ENCODE assay signal across 8 cellular contexts in the genomic region with DNA sequence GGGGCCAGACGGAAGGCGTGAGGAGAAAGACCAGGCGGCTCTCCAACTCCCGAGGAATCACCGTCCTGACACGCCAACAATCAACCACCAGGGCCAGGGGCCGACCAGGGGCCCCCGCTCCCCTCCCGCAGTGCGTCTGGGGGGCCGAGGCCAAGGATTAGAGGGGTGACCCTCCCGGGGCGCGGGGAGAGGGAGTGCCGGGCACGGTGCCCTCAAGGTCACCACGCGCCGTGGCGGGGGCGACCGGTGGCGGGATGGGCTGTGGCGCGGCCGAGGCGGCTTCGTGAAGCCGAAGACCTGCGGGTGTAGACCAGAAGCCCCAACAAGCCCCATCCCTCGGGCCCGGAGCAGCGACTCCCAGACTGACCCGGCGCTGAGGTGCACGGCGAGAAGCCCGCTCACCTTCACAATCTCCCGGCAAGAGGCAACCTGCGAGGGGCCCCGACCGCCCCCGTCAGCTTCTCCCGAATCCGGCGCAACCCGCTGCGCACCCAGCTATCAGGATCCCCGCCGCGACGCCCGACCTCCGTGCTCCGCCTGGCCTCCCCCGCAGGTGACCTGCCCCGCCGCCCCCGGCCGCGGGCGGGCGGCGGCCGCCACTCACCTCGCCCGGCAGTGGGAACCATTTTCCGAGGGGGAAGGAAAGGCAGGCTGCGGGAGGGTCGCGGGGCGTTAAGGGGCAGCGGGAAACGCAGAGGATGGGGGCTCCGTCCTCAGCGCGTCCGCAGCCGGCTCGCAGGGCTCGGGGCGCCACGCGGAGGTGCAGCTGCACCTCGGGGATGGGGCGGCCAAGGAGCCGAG. TPM values are rescaled to one million over a fixed set of nuclear protein-coding genes. Genes with fewer than 3 reads are reported as not detected.
DNase-seq lines count a peak whose midpoint lies in the region; ATAC-seq and TF ChIP-seq lines count a peak whose summit lies in the region.

No MANE protein-coding gene starts in this region.

- 0% methylated on average over 4 of the region's 87 CpGs; no CpG with 5 or more reads in 1 of the 2 donors for WGBS in gastroesophageal sphincter (ENCODE audit: low coverage in 1 of 2), 2 donors

- peaks cover 0 to 5% (median 0%) of the 10 kb centered on the region in 11 experiments; a peak in 1 of 22 replicates for H3K9me3 ChIP-seq in BLaER1 treated with 17β-estradiol and CSF1 and Interleukin-3, amounts not matched to agents 10 nM and 100 nM (replicated peaks in 1 of 11)
- no peaks in the 10 kb centered on the region for H3K9me3 ChIP-seq in gastroesophageal sphincter
- H3K9me3 ChIP-seq in uterus = no peaks in the 10 kb centered on the region

- ATAC-seq in GM21526 (IDR thresholded peaks at IDR 0.05; ENCODE audit: low FRiP score, unreplicated experiment) = peak; percentile 2
- no peak for ATAC-seq in gastroesophageal sphincter
- no peak for ATAC-seq in GM21786 (IDR thresholded peaks at IDR 0.05; ENCODE audit: unreplicated experiment)

- peak in 3 of 4 experiments; percentile 18 to 29 (median 24) for TF ChIP-seq CTCF in gastroesophageal sphincter (IDR thresholded peaks at IDR 0.05)
- TF ChIP-seq CTCF in osteocyte (IDR thresholded peaks at IDR 0.05) = peak; percentile 13
- peak in 1 of 4 experiments; percentile 13 for TF ChIP-seq CTCF in uterus (IDR thresholded peaks at IDR 0.05)

- peak; percentile 75 for DNase-seq in NCI-H69 (lab: John Stamatoyannopoulos, UW)
- DNase-seq in activated T-helper 2 cell treated with anti-CD3 and anti-CD28 coated beads, Interferon-gamma antibody, Interleukin-2, Interleukin-4, amounts not matched to agents 10 μg/mL and 5 μg/mL and 100 μg/mL, durations not matched to agents 14 hours and 24 hours and 36 hours (ENCODE audit: low spot score) = peak; percentile 30
- peak; percentile 85 for DNase-seq in osteocyte (ENCODE audit: extremely low spot score, unreplicated experiment)
- peak; percentile 34 to 37 for DNase-seq in uterus

- peaks cover 40 to 55% (median 53%) of the 10 kb centered on the region in 11 experiments for H4K20me1 ChIP-seq in BLaER1 treated with 17β-estradiol and CSF1 and Interleukin-3, amounts not matched to agents 10 nM and 100 nM

- TF ChIP-seq EP300 in gastroesophageal sphincter (IDR thresholded peaks at IDR 0.05) = no peak

- H3K36me3 Mint-ChIP-seq in activated T-helper 2 cell treated with anti-CD3 and anti-CD28 coated beads, Interferon-gamma antibody, Interleukin-2, Interleukin-4, amounts not matched to agents 10 μg/mL and 5 μg/mL and 100 μg/mL, durations not matched to agents 14 hours and 24 hours and 36 hours (ENCODE audit: low read depth) = peaks cover 3% of the 10 kb centered on the region
- H3K36me3 Mint-ChIP-seq in osteocyte (ENCODE audit: unreplicated experiment) = peaks cover 2% of the 10 kb centered on the region

- intact Hi-C loops in activated T-helper 2 cell treated with anti-CD3 and anti-CD28 coated beads, Interferon-gamma antibody, Interleukin-2, Interleukin-4, amounts not matched to agents 10 μg/mL and 5 μg/mL and 100 μg/mL, durations not matched to agents 14 hours and 24 hours and 36 hours (cut with micrococcal nuclease) = loop anchor here (2.0 to 10.0 kb wide), 9 partner anchors 46 to 1409 kb away; no protein-coding TSS in a partner anchor
- intact Hi-C loops in uterus (cut with DNase I; ENCODE audit: low total_unique reads) = no loop called here

- H3K4me1 Mint-ChIP-seq in activated T-helper 2 cell treated with anti-CD3 and anti-CD28 coated beads, Interferon-gamma antibody, Interleukin-2, Interleukin-4, amounts not matched to agents 10 μg/mL and 5 μg/mL and 100 μg/mL, durations not matched to agents 14 hours and 24 hours and 36 hours (ENCODE audit: low read depth) = peaks cover 37% of the 10 kb centered on the region
- H3K4me1 Mint-ChIP-seq in osteocyte (ENCODE audit: unreplicated experiment) = peaks cover 27% of the 10 kb centered on the region

- peaks cover 8 to 42% (median 21%) of the 10 kb centered on the region in 10 experiments; a peak in 18 of 20 replicates for H3K4me1 ChIP-seq in BLaER1 treated with 17β-estradiol and CSF1 and Interleukin-3, amounts not matched to agents 10 nM and 100 nM
- H3K4me1 ChIP-seq in gastroesophageal sphincter (peaks cover 0 to 34% (median 0%) of the 10 kb centered on the region in 3 donors), uterus (no peaks in the 10 kb centered on the region)

- peaks cover 39% of the 10 kb centered on the region for H3K27me3 Mint-ChIP-seq in activated T-helper 2 cell treated with anti-CD3 and anti-CD28 coated beads, Interferon-gamma antibody, Interleukin-2, Interleukin-4, amounts not matched to agents 10 μg/mL and 5 μg/mL and 100 μg/mL, durations not matched to agents 14 hours and 24 hours and 36 hours (ENCODE audit: low read depth)
- H3K27me3 Mint-ChIP-seq in osteocyte (ENCODE audit: unreplicated experiment) = peaks cover 2% of the 10 kb centered on the region

- H3K4me3 Mint-ChIP-seq in activated T-helper 2 cell treated with anti-CD3 and anti-CD28 coated beads, Interferon-gamma antibody, Interleukin-2, Interleukin-4, amounts not matched to agents 10 μg/mL and 5 μg/mL and 100 μg/mL, durations not matched to agents 14 hours and 24 hours and 36 hours (ENCODE audit: low read depth) = peak overlapping the region; percentile 93
- H3K4me3 Mint-ChIP-seq in osteocyte (ENCODE audit: unreplicated experiment) = peak overlapping the region; percentile 96

- H3K27me3 ChIP-seq in BLaER1 treated with 17β-estradiol and CSF1 and Interleukin-3, amounts not matched to agents 10 nM and 100 nM = peaks cover 0 to 36% (median 18%) of the 10 kb centered on the region in 11 experiments; a peak in 17 of 22 replicates
- H3K27me3 ChIP-seq in gastroesophageal sphincter (no peaks in the 10 kb centered on the region), uterus (no peaks in the 10 kb centered on the region)

- TF ChIP-seq POLR2A in gastroesophageal sphincter (IDR thresholded peaks at IDR 0.05) (no peak), uterus (IDR thresholded peaks at IDR 0.05) (no peak)

- peak overlapping the region; percentile 90 to 100 (median 96) for H3K9ac ChIP-seq in BLaER1 treated with 17β-estradiol and CSF1 and Interleukin-3, amounts not matched to agents 10 nM and 100 nM

- H3K4me2 ChIP-seq in BLaER1 treated with 17β-estradiol and CSF1 and Interleukin-3, amounts not matched to agents 10 nM and 100 nM = peak overlapping the region; percentile 85 to 99 (median 92)

- H3K9me3 Mint-ChIP-seq in activated T-helper 2 cell treated with anti-CD3 and anti-CD28 coated beads, Interferon-gamma antibody, Interleukin-2, Interleukin-4, amounts not matched to agents 10 μg/mL and 5 μg/mL and 100 μg/mL, durations not matched to agents 14 hours and 24 hours and 36 hours = no peaks in the 10 kb centered on the region
- H3K9me3 Mint-ChIP-seq in osteocyte (ENCODE audit: unreplicated experiment) = no peaks in the 10 kb centered on the region

- H3K27ac ChIP-seq in BLaER1 treated with 17β-estradiol and CSF1 and Interleukin-3, amounts not matched to agents 10 nM and 100 nM = peak overlapping the region; percentile 90 to 100 (median 96)
- peak overlapping the region; percentile 96 to 99 (median 98) for H3K27ac ChIP-seq in gastroesophageal sphincter
- peak overlapping the region; percentile 95 to 97 for H3K27ac ChIP-seq in uterus

- peak overlapping the region; percentile 81 to 99 (median 94) for H3K4me3 ChIP-seq in BLaER1 treated with 17β-estradiol and CSF1 and Interleukin-3, amounts not matched to agents 10 nM and 100 nM
- H3K4me3 ChIP-seq in gastroesophageal sphincter (peak overlapping the region; percentile 77 to 85), uterus (peak overlapping the region; percentile 80 to 83)

- no peaks in the 10 kb centered on the region for H3K36me3 ChIP-seq in BLaER1 treated with 17β-estradiol and CSF1 and Interleukin-3, amounts not matched to agents 10 nM and 100 nM
- H3K36me3 ChIP-seq in gastroesophageal sphincter (no peaks in the 10 kb centered on the region), uterus (no peaks in the 10 kb centered on the region)

- H3K27ac Mint-ChIP-seq in activated T-helper 2 cell treated with anti-CD3 and anti-CD28 coated beads, Interferon-gamma antibody, Interleukin-2, Interleukin-4, amounts not matched to agents 10 μg/mL and 5 μg/mL and 100 μg/mL, durations not matched to agents 14 hours and 24 hours and 36 hours = peak overlapping the region; percentile 83
- peak overlapping the region; percentile 84 for H3K27ac Mint-ChIP-seq in osteocyte (ENCODE audit: unreplicated experiment)

RNA-seq across cellular contexts. Expression of gene ATP2B1, which starts 0.4 kb away (rescaled TPM):
- 19.0 and 21.0 TPM in 2 replicates for total RNA-seq in activated T-helper 2 cell treated with anti-CD3 and anti-CD28 coated beads, Interferon-gamma antibody, Interleukin-2, Interleukin-4, amounts not matched to agents 10 μg/mL and 5 μg/mL and 100 μg/mL, durations not matched to agents 14 hours and 24 hours and 36 hours
- 10 to 100 TPM; 19.0 to 33.3 (median 27.8) TPM for total RNA-seq in gastroesophageal sphincter
- 45.5 and 46.6 TPM in 2 replicates for total RNA-seq in osteocyte
- total RNA-seq in uterus = 100 to 1,000 TPM in 1 of 4 donors, 10 to 100 TPM in 3; 16.7 to 172 (median 48.6) TPM

Comparison
In these comparisons a context has a peak if more than half of its experiments do, and no peak if none do; other contexts are left out.
1. DNase-seq: peak in every context shown above with its lines; median percentile 85 in osteocyte; 75 in NCI-H69; 36 in uterus; 30 in activated T-helper 2 cell treated with anti-CD3 and anti-CD28 coated beads, Interferon-gamma antibody, Interleukin-2, Interleukin-4, amounts not matched to agents 10 μg/mL and 5 μg/mL and 100 μg/mL, durations not matched to agents 14 hours and 24 hours and 36 hours.